In the genomic region with DNA sequence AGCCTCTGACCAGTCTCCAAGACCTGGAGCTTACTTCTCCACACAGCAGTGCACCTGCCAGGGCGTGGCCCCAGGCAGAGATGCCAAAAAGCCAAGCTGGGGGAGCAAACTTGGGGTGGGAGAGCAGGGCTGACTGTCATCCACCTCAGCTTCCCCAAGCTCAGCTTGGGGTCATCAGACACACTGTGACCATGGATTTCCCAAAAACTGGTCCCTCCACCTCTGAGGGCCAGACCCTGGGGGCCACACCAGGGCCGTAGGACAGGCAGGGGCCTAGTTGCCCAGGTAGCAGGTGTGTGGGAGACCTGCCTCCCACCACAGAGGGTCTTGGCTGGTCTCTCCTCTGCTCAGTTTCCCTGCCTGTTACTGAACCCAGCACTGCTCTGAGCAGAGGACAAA, we compare ENCODE assay signal across 9 cellular contexts. TPM values are rescaled to one million over a fixed set of nuclear protein-coding genes. Genes with fewer than 3 reads are reported as not detected.
A peak's percentile ranks its signal among the peaks of the same experiment; 100 is the strongest.
DNase-seq lines count a peak whose midpoint lies in the region; ATAC-seq, FAIRE-seq and TF ChIP-seq lines count a peak whose summit lies in the region.
"Had no signal": no experiment of that assay in that cellular context is flagged by ENCODE, and none has a peak within 500 bp of the region (broad histone marks: within the 10 kb centered on the region; RNA-seq: fewer than 3 reads in every experiment).

No MANE protein-coding gene starts in this region.

- no peak for ATAC-seq in GM18867 (IDR thresholded peaks at IDR 0.05; ENCODE audit: unreplicated experiment)
- no peak for ATAC-seq in stimulated activated naive B cell treated with anti-CD40 and anti-IgM and Interleukin-4, amounts not matched to agents 10 μg/mL and 1 μg/mL and 100 μg/mL, for 72 hours (replicated peaks)

- TF ChIP-seq POLR2A in endothelial cell of umbilical vein (IDR thresholded peaks at IDR 0.05; ENCODE audit: low read depth, low read length): no peak

- H3K9me3 Mint-ChIP-seq in activated T-helper 2 cell treated with anti-CD3 and anti-CD28 coated beads, Interferon-gamma antibody, Interleukin-2, Interleukin-4, amounts not matched to agents 10 μg/mL and 5 μg/mL and 100 μg/mL, durations not matched to agents 14 hours and 24 hours and 36 hours: no peaks in the 10 kb centered on the region
- no peaks in the 10 kb centered on the region for H3K9me3 Mint-ChIP-seq in stimulated activated naive B cell treated with anti-CD40 and anti-IgM and Interleukin-4, amounts not matched to agents 10 μg/mL and 1 μg/mL and 100 μg/mL, for 72 hours

- H3K4me1 Mint-ChIP-seq in activated T-helper 2 cell treated with anti-CD3 and anti-CD28 coated beads, Interferon-gamma antibody, Interleukin-2, Interleukin-4, amounts not matched to agents 10 μg/mL and 5 μg/mL and 100 μg/mL, durations not matched to agents 14 hours and 24 hours and 36 hours (ENCODE audit: low read depth): no peaks in the 10 kb centered on the region
- H3K4me1 Mint-ChIP-seq in stimulated activated naive B cell treated with anti-CD40 and anti-IgM and Interleukin-4, amounts not matched to agents 10 μg/mL and 1 μg/mL and 100 μg/mL, for 72 hours: peaks cover 6 to 17% of the 10 kb centered on the region in 2 donors

- TF ChIP-seq EP300 in neural cell (conservative IDR thresholded peaks at IDR 0.05; ENCODE audit: poor library complexity, severe bottlenecking): no peak

- H3K9me1 ChIP-seq in endothelial cell of umbilical vein (replicated peaks; ENCODE audit: control insufficient read depth, extremely low read depth, insufficient read depth, low read length): no peaks in the 10 kb centered on the region

- POLR2A ChIA-PET in AG04450 (lab: Yijun Ruan, JAX): interaction anchor here (1.0 to 1.5 kb wide), 4 partner anchors 11 to 35 kb away, joined by 3 to 9 read pairs (median 5); a partner anchor contains a TSS
- POLR2A ChIA-PET in endothelial cell of umbilical vein (lab: Charles Lee): interaction anchor here (0.6 to 1.8 kb wide), 4 partner anchors 12 to 27 kb away, joined by 3 to 7 read pairs (median 6); no protein-coding TSS in a partner anchor

- H2AFZ ChIP-seq in endothelial cell of umbilical vein (ENCODE audit: low read depth, low read length) (no peak overlapping the region), neural cell (ENCODE audit: low read depth, low read length) (peak overlapping the region; percentile 73)

- DNase-seq in AG04450 (ENCODE audit: low read depth, low spot score) (no peak), LNCaP clone FGC (ENCODE audit: low read depth) (no peak), endothelial cell of umbilical vein (ENCODE audit: low read depth, low spot score) (no peak), NCI-H82 (lab: John Stamatoyannopoulos, UW) (no peak)
- no peak for DNase-seq in activated T-helper 2 cell treated with anti-CD3 and anti-CD28 coated beads, Interferon-gamma antibody, Interleukin-2, Interleukin-4, amounts not matched to agents 10 μg/mL and 5 μg/mL and 100 μg/mL, durations not matched to agents 14 hours and 24 hours and 36 hours (ENCODE audit: low spot score)
- no peak for DNase-seq in stimulated activated naive B cell treated with anti-CD40 and anti-IgM and Interleukin-4, amounts not matched to agents 10 μg/mL and 1 μg/mL and 100 μg/mL, for 72 hours
- DNase-seq: NCI-H2107 had no signal

- H3K4me3 ChIP-seq in AG04450 (ENCODE audit: low read depth, low read length) (peak overlapping the region; percentile 76), LNCaP clone FGC (ENCODE audit: low read depth, low read length) (peak overlapping the region; percentile 80), endothelial cell of umbilical vein (replicated peaks in 1 of 3; ENCODE audit: insufficient read depth in 1 of 3, low read depth in 1 of 3, low read length in 3 of 3) (peak overlapping the region in 2 of 3 experiments; percentile 78 to 87), neural cell (ENCODE audit: low read length) (peak overlapping the region; percentile 95)

- H3K4me3 Mint-ChIP-seq in activated T-helper 2 cell treated with anti-CD3 and anti-CD28 coated beads, Interferon-gamma antibody, Interleukin-2, Interleukin-4, amounts not matched to agents 10 μg/mL and 5 μg/mL and 100 μg/mL, durations not matched to agents 14 hours and 24 hours and 36 hours (ENCODE audit: low read depth): no peak overlapping the region
- H3K4me3 Mint-ChIP-seq in stimulated activated naive B cell treated with anti-CD40 and anti-IgM and Interleukin-4, amounts not matched to agents 10 μg/mL and 1 μg/mL and 100 μg/mL, for 72 hours: peak overlapping the region in 1 of 2 donors; percentile 60

- no peak overlapping the region for H3K27ac Mint-ChIP-seq in activated T-helper 2 cell treated with anti-CD3 and anti-CD28 coated beads, Interferon-gamma antibody, Interleukin-2, Interleukin-4, amounts not matched to agents 10 μg/mL and 5 μg/mL and 100 μg/mL, durations not matched to agents 14 hours and 24 hours and 36 hours
- no peak overlapping the region for H3K27ac Mint-ChIP-seq in stimulated activated naive B cell treated with anti-CD40 and anti-IgM and Interleukin-4, amounts not matched to agents 10 μg/mL and 1 μg/mL and 100 μg/mL, for 72 hours

- BruUV-seq in endothelial cell of umbilical vein (replicated peaks; lab: Mats Ljungman, UMichigan): no TSS peak

- TF ChIP-seq CTCF in AG04450 (IDR thresholded peaks at IDR 0.05; ENCODE audit: low read depth, low read length): no peak
- TF ChIP-seq CTCF in LNCaP clone FGC (IDR thresholded peaks at IDR 0.05; ENCODE audit: control insufficient read depth, extremely low read depth, insufficient read depth): no peak
- no peak for TF ChIP-seq CTCF in endothelial cell of umbilical vein (IDR thresholded peaks at IDR 0.05; ENCODE audit: extremely low read depth in 1 of 2, insufficient read depth in 1 of 2, low read depth in 1 of 2, low read length in 2 of 2)
- no peak for TF ChIP-seq CTCF in neural cell (IDR thresholded peaks at IDR 0.05; ENCODE audit: poor library complexity, severe bottlenecking)

- H4K20me1 ChIP-seq in endothelial cell of umbilical vein (replicated peaks; ENCODE audit: control insufficient read depth, extremely low read depth, insufficient read depth, low read length): no peaks in the 10 kb centered on the region
- no peaks in the 10 kb centered on the region for H4K20me1 ChIP-seq in neural cell (ENCODE audit: insufficient read depth)

- dilution Hi-C loops in endothelial cell of umbilical vein (cut with MboI; ENCODE audit: extremely low pct_ligation_motif_present, low sequenced_read_pairs): no loop called here

- no peaks in the 10 kb centered on the region for H3F3A ChIP-seq in neural cell (ENCODE audit: insufficient read depth, low read length, poor library complexity, severe bottlenecking)

- H3K36me3 ChIP-seq in endothelial cell of umbilical vein (ENCODE audit: control insufficient read depth in 2 of 2, extremely low read depth in 1 of 2, insufficient read depth in 2 of 2, low read length in 2 of 2) (peaks cover 0 to 12% of the 10 kb centered on the region in 2 experiments), neural cell (ENCODE audit: insufficient read depth, low read length) (no peaks in the 10 kb centered on the region)

- H3K27ac ChIP-seq in AG04450 (ENCODE audit: low read depth, low read length): peak overlapping the region; percentile 2
- H3K27ac ChIP-seq in endothelial cell of umbilical vein (ENCODE audit: insufficient read depth, low read depth, low read length): peak overlapping the region; percentile 80
- H3K27ac ChIP-seq in neural cell (ENCODE audit: low read length): peak overlapping the region; percentile 81

- H3K9ac ChIP-seq in endothelial cell of umbilical vein (replicated peaks; ENCODE audit: extremely low read depth, insufficient read depth, low read length) (peak overlapping the region; percentile 94), neural cell (ENCODE audit: low read length) (peak overlapping the region; percentile 93)

- no peak for FAIRE-seq in endothelial cell of umbilical vein (lab: Jason Lieb, UNC)

- H3K36me3 Mint-ChIP-seq in activated T-helper 2 cell treated with anti-CD3 and anti-CD28 coated beads, Interferon-gamma antibody, Interleukin-2, Interleukin-4, amounts not matched to agents 10 μg/mL and 5 μg/mL and 100 μg/mL, durations not matched to agents 14 hours and 24 hours and 36 hours (ENCODE audit: low read depth): no peaks in the 10 kb centered on the region
- H3K36me3 Mint-ChIP-seq in stimulated activated naive B cell treated with anti-CD40 and anti-IgM and Interleukin-4, amounts not matched to agents 10 μg/mL and 1 μg/mL and 100 μg/mL, for 72 hours: no peaks in the 10 kb centered on the region

- intact Hi-C loops in endothelial cell of umbilical vein (cut with micrococcal nuclease): loop anchor here (1.0 kb wide), 3 partner anchors 11 to 27 kb away; no protein-coding TSS in a partner anchor
- intact Hi-C loops in activated T-helper 2 cell treated with anti-CD3 and anti-CD28 coated beads, Interferon-gamma antibody, Interleukin-2, Interleukin-4, amounts not matched to agents 10 μg/mL and 5 μg/mL and 100 μg/mL, durations not matched to agents 14 hours and 24 hours and 36 hours (cut with micrococcal nuclease): no loop called here

- no peaks in the 10 kb centered on the region for H3K27me3 ChIP-seq in AG04450 (ENCODE audit: control insufficient read depth, insufficient read depth, low read length)
- no peaks in the 10 kb centered on the region for H3K27me3 ChIP-seq in endothelial cell of umbilical vein (ENCODE audit: control insufficient read depth in 2 of 2, insufficient read depth in 2 of 2, low read length in 2 of 2)
- no peaks in the 10 kb centered on the region for H3K27me3 ChIP-seq in neural cell (ENCODE audit: insufficient read depth, low read depth, low read length)

- H3K79me2 ChIP-seq in endothelial cell of umbilical vein (ENCODE audit: control insufficient read depth, insufficient read depth, low read length): peaks cover 13% of the 10 kb centered on the region
- peaks cover 24% of the 10 kb centered on the region for H3K79me2 ChIP-seq in neural cell (replicated peaks; ENCODE audit: insufficient read depth, low read length)

- no peaks in the 10 kb centered on the region for H3K9me2 ChIP-seq in neural cell (ENCODE audit: insufficient read depth, low read length)

- H3K4me2 ChIP-seq in endothelial cell of umbilical vein (ENCODE audit: insufficient read depth, low read length): peak overlapping the region; percentile 44
- peak overlapping the region; percentile 92 for H3K4me2 ChIP-seq in neural cell (ENCODE audit: low read length)

- H3K27me3 Mint-ChIP-seq in activated T-helper 2 cell treated with anti-CD3 and anti-CD28 coated beads, Interferon-gamma antibody, Interleukin-2, Interleukin-4, amounts not matched to agents 10 μg/mL and 5 μg/mL and 100 μg/mL, durations not matched to agents 14 hours and 24 hours and 36 hours (ENCODE audit: low read depth): peaks cover 4% of the 10 kb centered on the region
- H3K27me3 Mint-ChIP-seq in stimulated activated naive B cell treated with anti-CD40 and anti-IgM and Interleukin-4, amounts not matched to agents 10 μg/mL and 1 μg/mL and 100 μg/mL, for 72 hours: peaks cover 0 to 5% of the 10 kb centered on the region in 2 donors

- H3K9me3 ChIP-seq in AG04450 (ENCODE audit: control insufficient read depth, insufficient read depth, low read length) (no peaks in the 10 kb centered on the region; the same call in 1 of the 2 replicates), endothelial cell of umbilical vein (replicated peaks; ENCODE audit: control insufficient read depth, insufficient read depth, low read length) (no peaks in the 10 kb centered on the region), neural cell (ENCODE audit: low read length) (no peaks in the 10 kb centered on the region)

- no peak for TF ChIP-seq RAD21 in neural cell (conservative IDR thresholded peaks at IDR 0.05)

- H3K4me1 ChIP-seq in endothelial cell of umbilical vein (ENCODE audit: control insufficient read depth, extremely low read depth, insufficient read depth, low read length): peaks cover 26% of the 10 kb centered on the region

- CTCF ChIA-PET in AG04450 (lab: Charles Lee): interaction anchor here (1.0 to 1.4 kb wide), 3 partner anchors 16 to 29 kb away, joined by 3 to 5 read pairs (median 5); no protein-coding TSS in a partner anchor
- CTCF ChIA-PET in endothelial cell of umbilical vein (lab: Charles Lee): interaction anchor here (1.0 to 4.4 kb wide), 8 partner anchors 9 to 32 kb away, joined by 3 to 78 read pairs (median 4); no protein-coding TSS in a partner anchor

RNA-seq across cellular contexts. Expression of a gene that starts 30.6 kb away (rescaled TPM):
- 5.6 and 8.2 TPM in 2 replicates for polyA plus RNA-seq in AG04450 (2011; rRNA removed)
- 6.6 and 12.0 TPM in 2 replicates for polyA minus RNA-seq in AG04450 (2011; rRNA and poly(A)+ RNA removed)
- total RNA-seq in endothelial cell of umbilical vein: 105 and 109 TPM in 2 replicates
- polyA plus RNA-seq in endothelial cell of umbilical vein: 81.3 and 83.6 TPM in 2 replicates
- polyA plus RNA-seq in endothelial cell of umbilical vein (2011; cell fraction: cytosol; rRNA removed): 30.5 and 49.1 TPM in 2 replicates
- 288 and 295 TPM in 2 replicates for polyA plus RNA-seq in endothelial cell of umbilical vein (2011; cell fraction: nucleus; rRNA removed)
- 22.8 and 27.5 TPM in 2 replicates for polyA plus RNA-seq in endothelial cell of umbilical vein (2012)
- polyA minus RNA-seq in endothelial cell of umbilical vein: 43.0 and 52.9 TPM in 2 replicates
- 1.7 TPM for polyA minus RNA-seq in endothelial cell of umbilical vein (2011; cell fraction: cytosol; rRNA and poly(A)+ RNA removed)
- 58.2 and 105 TPM in 2 replicates for polyA minus RNA-seq in endothelial cell of umbilical vein (2011; cell fraction: nucleus; rRNA and poly(A)+ RNA removed)
- polyA plus RNA-seq in neural cell: 112 and 134 TPM in 2 replicates
- polyA minus RNA-seq in neural cell: 89.7 and 109 TPM in 2 replicates
- 3.4 and 3.9 TPM in 2 replicates for total RNA-seq in activated T-helper 2 cell treated with anti-CD3 and anti-CD28 coated beads, Interferon-gamma antibody, Interleukin-2, Interleukin-4, amounts not matched to agents 10 μg/mL and 5 μg/mL and 100 μg/mL, durations not matched to agents 14 hours and 24 hours and 36 hours

RNA-seq across cellular contexts. Expression of a gene that starts 34.9 kb away (rescaled TPM):
- polyA plus RNA-seq in AG04450 (2011; rRNA removed) (21.3 and 27.5 TPM in 2 replicates), endothelial cell of umbilical vein (49.3 and 59.5 TPM in 2 replicates), neural cell (12.7 and 15.4 TPM in 2 replicates)
- polyA minus RNA-seq in AG04450 (2011; rRNA and poly(A)+ RNA removed): 35.8 and 44.2 TPM in 2 replicates
- total RNA-seq in endothelial cell of umbilical vein: 33.2 and 40.0 TPM in 2 replicates
- 34.3 and 36.5 TPM in 2 replicates for polyA plus RNA-seq in endothelial cell of umbilical vein (2011; cell fraction: cytosol; rRNA removed)
- polyA plus RNA-seq in endothelial cell of umbilical vein (2011; cell fraction: nucleus; rRNA removed): 48.4 and 53.3 TPM in 2 replicates
- polyA plus RNA-seq in endothelial cell of umbilical vein (2012): 20.4 and 20.9 TPM in 2 replicates
- polyA minus RNA-seq in endothelial cell of umbilical vein (82.2 and 90.8 TPM in 2 replicates), neural cell (14.0 and 14.1 TPM in 2 replicates)
- polyA minus RNA-seq in endothelial cell of umbilical vein (2011; cell fraction: cytosol; rRNA and poly(A)+ RNA removed): 10.1 TPM
- 22.9 and 23.8 TPM in 2 replicates for polyA minus RNA-seq in endothelial cell of umbilical vein (2011; cell fraction: nucleus; rRNA and poly(A)+ RNA removed)
- total RNA-seq in activated T-helper 2 cell treated with anti-CD3 and anti-CD28 coated beads, Interferon-gamma antibody, Interleukin-2, Interleukin-4, amounts not matched to agents 10 μg/mL and 5 μg/mL and 100 μg/mL, durations not matched to agents 14 hours and 24 hours and 36 hours: 27.4 and 30.0 TPM in 2 replicates

RNA-seq across cellular contexts. Expression of a gene that starts 44.4 kb away (rescaled TPM):
- polyA plus RNA-seq in AG04450 (2011; rRNA removed) (13.3 and 15.8 TPM in 2 replicates), endothelial cell of umbilical vein (440 and 511 TPM in 2 replicates), neural cell (3.5 and 4.1 TPM in 2 replicates)
- polyA minus RNA-seq in AG04450 (2011; rRNA and poly(A)+ RNA removed): 15.5 and 20.1 TPM in 2 replicates
- 211 and 245 TPM in 2 replicates for total RNA-seq in endothelial cell of umbilical vein
- 259 and 341 TPM in 2 replicates for polyA plus RNA-seq in endothelial cell of umbilical vein (2011; cell fraction: cytosol; rRNA removed)
- 576 and 663 TPM in 2 replicates for polyA plus RNA-seq in endothelial cell of umbilical vein (2011; cell fraction: nucleus; rRNA removed)
- 102 and 113 TPM in 2 replicates for polyA plus RNA-seq in endothelial cell of umbilical vein (2012)
- polyA minus RNA-seq in endothelial cell of umbilical vein (102 and 126 TPM in 2 replicates), neural cell (2.7 and 4.4 TPM in 2 replicates)
- 25.2 TPM for polyA minus RNA-seq in endothelial cell of umbilical vein (2011; cell fraction: cytosol; rRNA and poly(A)+ RNA removed)
- polyA minus RNA-seq in endothelial cell of umbilical vein (2011; cell fraction: nucleus; rRNA and poly(A)+ RNA removed): 91.1 and 144 TPM in 2 replicates
- total RNA-seq in activated T-helper 2 cell treated with anti-CD3 and anti-CD28 coated beads, Interferon-gamma antibody, Interleukin-2, Interleukin-4, amounts not matched to agents 10 μg/mL and 5 μg/mL and 100 μg/mL, durations not matched to agents 14 hours and 24 hours and 36 hours: 19.9 and 20.9 TPM in 2 replicates

RNA-seq across cellular contexts. Expression of a gene that starts 44.4 kb away (rescaled TPM):
- 79.4 and 105 TPM in 2 replicates for polyA plus RNA-seq in AG04450 (2011; rRNA removed)
- 29.9 and 32.0 TPM in 2 replicates for polyA minus RNA-seq in AG04450 (2011; rRNA and poly(A)+ RNA removed)
- total RNA-seq in endothelial cell of umbilical vein: 221 and 246 TPM in 2 replicates
- polyA plus RNA-seq in endothelial cell of umbilical vein: 537 and 579 TPM in 2 replicates
- 320 and 379 TPM in 2 replicates for polyA plus RNA-seq in endothelial cell of umbilical vein (2011; cell fraction: cytosol; rRNA removed)
- polyA plus RNA-seq in endothelial cell of umbilical vein (2011; cell fraction: nucleus; rRNA removed): 183 and 186 TPM in 2 replicates
- polyA plus RNA-seq in endothelial cell of umbilical vein (2012): 145 and 199 TPM in 2 replicates
- polyA minus RNA-seq in endothelial cell of umbilical vein: 206 and 246 TPM in 2 replicates
- 31.5 TPM for polyA minus RNA-seq in endothelial cell of umbilical vein (2011; cell fraction: cytosol; rRNA and poly(A)+ RNA removed)
- polyA minus RNA-seq in endothelial cell of umbilical vein (2011; cell fraction: nucleus; rRNA and poly(A)+ RNA removed): 38.0 and 46.4 TPM in 2 replicates
- polyA plus RNA-seq in neural cell: 14.2 and 27.6 TPM in 2 replicates
- polyA minus RNA-seq in neural cell: 7.1 and 8.7 TPM in 2 replicates
- total RNA-seq in activated T-helper 2 cell treated with anti-CD3 and anti-CD28 coated beads, Interferon-gamma antibody, Interleukin-2, Interleukin-4, amounts not matched to agents 10 μg/mL and 5 μg/mL and 100 μg/mL, durations not matched to agents 14 hours and 24 hours and 36 hours: 93.4 and 95.6 TPM in 2 replicates

Comparison
In these comparisons a context has a peak if more than half of its experiments do, and no peak if none do; other contexts are left out.
1. H3K27ac ChIP-seq: peak in every context shown above with its lines; median percentile 81 in neural cell; 80 in endothelial cell of umbilical vein; 2 in AG04450.